20 cellular contexts compared by ENCODE assay signal in genomic region chr1:81463889-81464288, GRCh38.
"Had no signal": no experiment of that assay in that cellular context is flagged by ENCODE, and none has a peak within 500 bp of the region (broad histone marks: within the 10 kb centered on the region; RNA-seq: fewer than 3 reads in every experiment).

No MANE protein-coding gene starts in this region.

- H3K27me3 Mint-ChIP-seq: activated CD4-positive, alpha-beta memory T cell treated with anti-CD3 and anti-CD28 coated beads, Interleukin-2, amount 10 ng/mL, durations not matched to agents 7 days and 5 days; activated CD8-positive, alpha-beta memory T cell treated with anti-CD3 and anti-CD28 coated beads, Interleukin-2, amount 10 ng/mL, durations not matched to agents 7 days and 5 days; activated naive CD8-positive, alpha-beta T cell; dendritic cell treated with granulocyte-macrophage colony-stimulating factor and Interleukin-4, amounts not matched to agents 40 ng/mL and 50 ng/mL, for 4 days had no signal

- H3K27me3 ChIP-seq: foreskin keratinocyte, tibial nerve had no signal

- H3K36me3 Mint-ChIP-seq: activated CD8-positive, alpha-beta memory T cell treated with anti-CD3 and anti-CD28 coated beads, Interleukin-2, amount 10 ng/mL, durations not matched to agents 7 days and 5 days; activated naive CD8-positive, alpha-beta T cell; WTC11 had no signal

- H3K9me3 Mint-ChIP-seq: activated CD4-positive, alpha-beta memory T cell treated with anti-CD3 and anti-CD28 coated beads, Interleukin-2, amount 10 ng/mL, durations not matched to agents 7 days and 5 days; dendritic cell treated with granulocyte-macrophage colony-stimulating factor and Interleukin-4, amounts not matched to agents 40 ng/mL and 50 ng/mL, for 4 days had no signal

- H3K9me3 ChIP-seq: tibial nerve, uterus had no signal

- H3K27ac ChIP-seq: epithelial cell of prostate, foreskin keratinocyte, tibial nerve, uterus had no signal

- H3K4me1 Mint-ChIP-seq: activated CD4-positive, alpha-beta memory T cell treated with anti-CD3 and anti-CD28 coated beads, Interleukin-2, amount 10 ng/mL, durations not matched to agents 7 days and 5 days; activated CD8-positive, alpha-beta memory T cell treated with anti-CD3 and anti-CD28 coated beads, Interleukin-2, amount 10 ng/mL, durations not matched to agents 7 days and 5 days had no signal

- H3K4me3 ChIP-seq: tibial nerve, uterus had no signal

- H3K27ac Mint-ChIP-seq: activated CD4-positive, alpha-beta memory T cell treated with anti-CD3 and anti-CD28 coated beads, Interleukin-2, amount 10 ng/mL, durations not matched to agents 7 days and 5 days; activated CD8-positive, alpha-beta memory T cell treated with anti-CD3 and anti-CD28 coated beads, Interleukin-2, amount 10 ng/mL, durations not matched to agents 7 days and 5 days; activated naive CD8-positive, alpha-beta T cell; dendritic cell treated with granulocyte-macrophage colony-stimulating factor and Interleukin-4, amounts not matched to agents 40 ng/mL and 50 ng/mL, for 4 days; WTC11 had no signal

- H3K36me3 ChIP-seq: tibial nerve, uterus had no signal

- H3K4me1 ChIP-seq: foreskin keratinocyte, tibial nerve, uterus had no signal

- DNase-seq: activated CD4-positive, alpha-beta memory T cell treated with anti-CD3 and anti-CD28 coated beads, Interleukin-2, amount 10 ng/mL, durations not matched to agents 7 days and 5 days; activated CD4-positive, alpha-beta T cell treated with anti-CD3 and anti-CD28 coated beads for 4 hours; activated CD8-positive, alpha-beta memory T cell treated with anti-CD3 and anti-CD28 coated beads, Interleukin-2, amount 10 ng/mL, durations not matched to agents 7 days and 5 days; effector memory CD4-positive, alpha-beta T cell; foreskin keratinocyte; glutamatergic neuron; hypothalamus; islet precursor cell; left colon; nucleus accumbens; stimulated activated CD4-positive, alpha-beta T cell treated with anti-CD3 and anti-CD28 coated beads, Interleukin-12 subunit alpha, Interleukin-12 subunit beta, amount 100 ng/mL, for 4 hours; stimulated activated CD4-positive, alpha-beta T cell treated with anti-CD3 and anti-CD28 coated beads, Interleukin-1b, Interleukin-23, amount 100 ng/mL, for 48 hours; stimulated activated naive CD8-positive, alpha-beta T cell treated with anti-CD3 and anti-CD28 coated beads, Interleukin-15, Interleukin-2, amounts not matched to agents 100 U/mL and 50 U/mL, for 24 hours; substantia nigra; uterus had no signal

- H3K4me3 Mint-ChIP-seq: activated CD4-positive, alpha-beta memory T cell treated with anti-CD3 and anti-CD28 coated beads, Interleukin-2, amount 10 ng/mL, durations not matched to agents 7 days and 5 days; activated CD8-positive, alpha-beta memory T cell treated with anti-CD3 and anti-CD28 coated beads, Interleukin-2, amount 10 ng/mL, durations not matched to agents 7 days and 5 days; activated naive CD8-positive, alpha-beta T cell; dendritic cell treated with granulocyte-macrophage colony-stimulating factor and Interleukin-4, amounts not matched to agents 40 ng/mL and 50 ng/mL, for 4 days; WTC11 had no signal
